Comparison of ENCODE assay signal across 8 cellular contexts in genomic region chr10:46786518-46787320, GRCh38.
DNase-seq lines count a peak whose midpoint lies in the region; ATAC-seq and TF ChIP-seq lines count a peak whose summit lies in the region.
"Not testable (repeated sequence)": the region's sequence is repeated elsewhere in the genome, so short reads cannot be mapped to it uniquely, and the experiment has no call there.

No MANE protein-coding gene starts in this region.

- H3K4me3 Mint-ChIP-seq in activated CD8-positive, alpha-beta T cell treated with anti-CD3 and anti-CD28 coated beads, Interleukin-2, amount 10 ng/mL, durations not matched to agents 7 days and 5 days, result peak overlapping the region; percentile 85

- H3K9me3 Mint-ChIP-seq in activated CD8-positive, alpha-beta T cell treated with anti-CD3 and anti-CD28 coated beads, Interleukin-2, amount 10 ng/mL, durations not matched to agents 7 days and 5 days (ENCODE audit: insufficient read depth), result not testable (repeated sequence)

- H3K27ac ChIP-seq in liver (ENCODE audit: low read depth in 1 of 2, low read length in 2 of 2), result peak overlapping the region; percentile 62 to 73

- CTCF ChIA-PET in activated CD8-positive, alpha-beta T cell treated with anti-CD3 and anti-CD28 coated beads, Interleukin-2, amount 10 ng/mL, durations not matched to agents 7 days and 5 days (lab: Charles Lee), result not testable (repeated sequence)

- POLR2A ChIA-PET in activated CD8-positive, alpha-beta T cell treated with anti-CD3 and anti-CD28 coated beads, Interleukin-2, amount 10 ng/mL, durations not matched to agents 7 days and 5 days (lab: Charles Lee), result not testable (repeated sequence)

- not testable (repeated sequence) for TF ChIP-seq CTCF in BE2C (IDR thresholded peaks at IDR 0.05; ENCODE audit: low read depth, low read length); liver (IDR thresholded peaks at IDR 0.05; ENCODE audit: low read depth, low read length, missing input control)

- TF ChIP-seq RAD21 in liver (IDR thresholded peaks at IDR 0.05), result peak in 1 of 2 donors; percentile 19

- not testable (repeated sequence) for H3K36me3 Mint-ChIP-seq in activated CD8-positive, alpha-beta T cell treated with anti-CD3 and anti-CD28 coated beads, Interleukin-2, amount 10 ng/mL, durations not matched to agents 7 days and 5 days (ENCODE audit: low read depth)

- peak overlapping the region; percentile 62 for H3K27ac Mint-ChIP-seq in activated CD8-positive, alpha-beta T cell treated with anti-CD3 and anti-CD28 coated beads, Interleukin-2, amount 10 ng/mL, durations not matched to agents 7 days and 5 days

- peak overlapping the region; percentile 11 to 74 for H3K9ac ChIP-seq in liver (ENCODE audit: low read depth in 1 of 2, low read length in 2 of 2)

- under 1% methylated on average over 41 of the region's 62 CpGs for WGBS in liver

- H3K4me3 ChIP-seq in BE2C (ENCODE audit: low read depth, low read length), result peak overlapping the region; percentile 69
- H3K4me3 ChIP-seq in liver (ENCODE audit: low read depth in 1 of 3, low read length in 3 of 3), result peak overlapping the region; percentile 51 to 92 (median 71)

- DNase-seq in BE2C, result peak; percentile 86
- DNase-seq in NCI-H526 treated with DMSO at 0.1 percent for 48 hours (lab: John Stamatoyannopoulos, UW), result peak; percentile 28
- DNase-seq in activated CD8-positive, alpha-beta T cell treated with anti-CD3 and anti-CD28 coated beads, Interleukin-2, amount 10 ng/mL, durations not matched to agents 7 days and 5 days, result peak; percentile 71
- DNase-seq in ecto neural progenitor cell (ENCODE audit: low spot score), result peak; percentile 82
- peak; percentile 7 to 14 for DNase-seq in stimulated activated CD4-positive, alpha-beta T cell treated with anti-CD3 and anti-CD28 coated beads, Interleukin-1b, Interleukin-23, amount 100 ng/mL, for 1 hour (ENCODE audit: low read depth in 2 of 2)

- not testable (repeated sequence) for H3K4me1 ChIP-seq in BE2C; liver (ENCODE audit: control insufficient read depth in 4 of 4, insufficient read depth in 4 of 4, low read length in 3 of 4)

- not testable (repeated sequence) for H3K36me3 ChIP-seq in BE2C; liver (ENCODE audit: control insufficient read depth in 4 of 4, insufficient read depth in 3 of 4, low read depth in 1 of 4, low read length in 3 of 4)

- not testable (repeated sequence) for H3K9me3 ChIP-seq in BE2C; liver (ENCODE audit: control insufficient read depth in 4 of 4, low read length in 3 of 4)

- ATAC-seq in GM19324 (IDR thresholded peaks at IDR 0.05; ENCODE audit: low FRiP score, unreplicated experiment) (peak; percentile 82), HG03439 (IDR thresholded peaks at IDR 0.05; ENCODE audit: unreplicated experiment) (peak; percentile 82)
- ATAC-seq in activated CD8-positive, alpha-beta T cell treated with anti-CD3 and anti-CD28 coated beads, Interleukin-2, amount 10 ng/mL, durations not matched to agents 7 days and 5 days, result peak; percentile 90

- H3K27me3 ChIP-seq in BE2C; liver (ENCODE audit: control insufficient read depth in 4 of 4, insufficient read depth in 4 of 4, low read length in 3 of 4): not testable (repeated sequence)

- H3K27me3 Mint-ChIP-seq in activated CD8-positive, alpha-beta T cell treated with anti-CD3 and anti-CD28 coated beads, Interleukin-2, amount 10 ng/mL, durations not matched to agents 7 days and 5 days (ENCODE audit: low read depth), result peaks cover 11% of the 10 kb centered on the region

- H3K4me1 Mint-ChIP-seq in activated CD8-positive, alpha-beta T cell treated with anti-CD3 and anti-CD28 coated beads, Interleukin-2, amount 10 ng/mL, durations not matched to agents 7 days and 5 days (ENCODE audit: low read depth), result not testable (repeated sequence)

TF ChIP-seq in liver, 16 proteins besides CTCF, POLR2A, EP300 and RAD21:
- TF ChIP-seq RXRA (IDR thresholded peaks at IDR 0.05), result peak in 1 of 2 donors; percentile 3
- TF ChIP-seq MAX (IDR thresholded peaks at IDR 0.05), result peak; percentile 12
- peak; percentile 11 for TF ChIP-seq SP1 (IDR thresholded peaks at IDR 0.05)
- TF ChIP-seq GABPA (IDR thresholded peaks at IDR 0.05 in 1 of 2, conservative IDR thresholded peaks at IDR 0.05 in 1 of 2), result peak; percentile 74 to 85

Comparison
In these comparisons a context has a peak if more than half of its experiments do, and no peak if none do; other contexts are left out.
1. Peak in every context shown above with its lines: DNase-seq, ATAC-seq, H3K4me3 ChIP-seq and H3K27ac ChIP-seq.
2. DNase-seq: peak in every context shown above with its lines; median percentile 86 in BE2C; 82 in ecto neural progenitor cell; 71 in activated CD8-positive, alpha-beta T cell treated with anti-CD3 and anti-CD28 coated beads, Interleukin-2, amount 10 ng/mL, durations not matched to agents 7 days and 5 days; 28 in NCI-H526 treated with DMSO at 0.1 percent for 48 hours; 10 in stimulated activated CD4-positive, alpha-beta T cell treated with anti-CD3 and anti-CD28 coated beads, Interleukin-1b, Interleukin-23, amount 100 ng/mL, for 1 hour.